In genomic region chr1:1307908-1308755, GRCh38 we compare ENCODE assay signal across 1 cellular context.
TF ChIP-seq lines count a peak whose summit lies in the region.

A gene with protein sequence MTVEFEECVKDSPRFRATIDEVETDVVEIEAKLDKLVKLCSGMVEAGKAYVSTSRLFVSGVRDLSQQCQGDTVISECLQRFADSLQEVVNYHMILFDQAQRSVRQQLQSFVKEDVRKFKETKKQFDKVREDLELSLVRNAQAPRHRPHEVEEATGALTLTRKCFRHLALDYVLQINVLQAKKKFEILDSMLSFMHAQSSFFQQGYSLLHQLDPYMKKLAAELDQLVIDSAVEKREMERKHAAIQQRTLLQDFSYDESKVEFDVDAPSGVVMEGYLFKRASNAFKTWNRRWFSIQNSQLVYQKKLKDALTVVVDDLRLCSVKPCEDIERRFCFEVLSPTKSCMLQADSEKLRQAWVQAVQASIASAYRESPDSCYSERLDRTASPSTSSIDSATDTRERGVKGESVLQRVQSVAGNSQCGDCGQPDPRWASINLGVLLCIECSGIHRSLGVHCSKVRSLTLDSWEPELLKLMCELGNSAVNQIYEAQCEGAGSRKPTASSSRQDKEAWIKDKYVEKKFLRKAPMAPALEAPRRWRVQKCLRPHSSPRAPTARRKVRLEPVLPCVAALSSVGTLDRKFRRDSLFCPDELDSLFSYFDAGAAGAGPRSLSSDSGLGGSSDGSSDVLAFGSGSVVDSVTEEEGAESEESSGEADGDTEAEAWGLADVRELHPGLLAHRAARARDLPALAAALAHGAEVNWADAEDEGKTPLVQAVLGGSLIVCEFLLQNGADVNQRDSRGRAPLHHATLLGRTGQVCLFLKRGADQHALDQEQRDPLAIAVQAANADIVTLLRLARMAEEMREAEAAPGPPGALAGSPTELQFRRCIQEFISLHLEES (minus strand): TSS chr1:1307930. CDS start chr1:1307815, 115 bp downstream.
A gene with protein sequence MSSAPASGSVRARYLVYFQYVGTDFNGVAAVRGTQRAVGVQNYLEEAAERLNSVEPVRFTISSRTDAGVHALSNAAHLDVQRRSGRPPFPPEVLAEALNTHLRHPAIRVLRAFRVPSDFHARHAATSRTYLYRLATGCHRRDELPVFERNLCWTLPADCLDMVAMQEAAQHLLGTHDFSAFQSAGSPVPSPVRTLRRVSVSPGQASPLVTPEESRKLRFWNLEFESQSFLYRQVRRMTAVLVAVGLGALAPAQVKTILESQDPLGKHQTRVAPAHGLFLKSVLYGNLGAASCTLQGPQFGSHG (plus strand): TSS chr1:1308597. CDS start chr1:1308644, 47 bp downstream.

TF ChIP-seq in neural cell, 6 proteins besides CTCF, POLR2A, EP300 and RAD21 (continued from another document):
- TF ChIP-seq REST (IDR thresholded peaks at IDR 0.05; ENCODE audit: borderline replicate concordance) (peak; percentile 14), EZH2 (IDR thresholded peaks at IDR 0.05; ENCODE audit: borderline replicate concordance, insufficient read depth, low read length, poor library complexity, severe bottlenecking) (no peak)
